Comparison of ENCODE assay signal across 24 cellular contexts in the genomic region with DNA sequence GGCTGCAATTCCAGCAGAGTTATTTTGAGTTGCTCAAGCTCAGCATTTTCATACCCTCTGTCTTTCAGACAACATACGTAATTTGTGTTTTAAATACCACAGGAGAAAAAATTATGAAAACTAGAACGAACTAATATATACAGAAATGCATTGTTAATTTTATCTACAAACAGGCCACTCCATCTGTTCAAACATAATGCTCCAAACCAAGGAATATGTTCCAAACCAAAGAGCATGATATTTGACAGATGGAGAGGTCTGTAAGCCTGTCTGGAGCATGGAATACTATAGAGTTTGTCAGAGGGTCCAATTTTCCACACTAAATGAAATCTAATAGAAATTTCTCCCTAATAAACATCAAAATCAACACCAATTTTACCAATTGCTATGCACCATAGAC.
"Had no signal": no experiment of that assay in that cellular context is flagged by ENCODE, and none has a peak within 500 bp of the region (broad histone marks: within the 10 kb centered on the region; RNA-seq: fewer than 3 reads in every experiment).

No MANE protein-coding gene starts in this region.

- ATAC-seq: esophagus mucosa; gastrocnemius medialis; heart left ventricle; left lobe of liver; natural killer cell; psoas muscle; right cardiac atrium; stimulated activated memory B cell treated with anti-CD40 and anti-IgM and Interleukin-4, amounts not matched to agents 10 μg/mL and 1 μg/mL and 100 μg/mL, for 72 hours; stimulated activated naive CD8-positive, alpha-beta T cell treated with anti-CD3 and anti-CD28 coated beads, Interleukin-15, Interleukin-2, amounts not matched to agents 100 U/mL and 50 U/mL, for 24 hours had no signal

- H3K4me1 Mint-ChIP-seq: endodermal cell; memory B cell; natural killer cell; stimulated activated memory B cell treated with anti-CD40 and anti-IgM and Interleukin-4, amounts not matched to agents 10 μg/mL and 1 μg/mL and 100 μg/mL, for 72 hours had no signal

- H3K27ac Mint-ChIP-seq: dendritic cell treated with granulocyte-macrophage colony-stimulating factor and Interleukin-4, amounts not matched to agents 40 ng/mL and 50 ng/mL, for 4 days; endodermal cell; memory B cell; natural killer cell; stimulated activated memory B cell treated with anti-CD40 and anti-IgM and Interleukin-4, amounts not matched to agents 10 μg/mL and 1 μg/mL and 100 μg/mL, for 72 hours; type B pancreatic cell had no signal

- H3K9me3 Mint-ChIP-seq: dendritic cell treated with granulocyte-macrophage colony-stimulating factor and Interleukin-4, amounts not matched to agents 40 ng/mL and 50 ng/mL, for 4 days; endodermal cell; memory B cell; type B pancreatic cell had no signal

- H3K27me3 Mint-ChIP-seq: dendritic cell treated with granulocyte-macrophage colony-stimulating factor and Interleukin-4, amounts not matched to agents 40 ng/mL and 50 ng/mL, for 4 days; memory B cell; stimulated activated memory B cell treated with anti-CD40 and anti-IgM and Interleukin-4, amounts not matched to agents 10 μg/mL and 1 μg/mL and 100 μg/mL, for 72 hours; type B pancreatic cell had no signal

- H3K4me3 Mint-ChIP-seq: dendritic cell treated with granulocyte-macrophage colony-stimulating factor and Interleukin-4, amounts not matched to agents 40 ng/mL and 50 ng/mL, for 4 days; endodermal cell; memory B cell; natural killer cell; stimulated activated memory B cell treated with anti-CD40 and anti-IgM and Interleukin-4, amounts not matched to agents 10 μg/mL and 1 μg/mL and 100 μg/mL, for 72 hours; type B pancreatic cell had no signal

- DNase-seq: effector CD8-positive, alpha-beta T cell; endodermal cell; foreskin fibroblast; gastrocnemius medialis; heart left ventricle; kidney; natural killer cell; occipital lobe; ovary; posterior cingulate gyrus; psoas muscle; right cardiac atrium; sigmoid colon; stimulated activated CD4-positive, alpha-beta T cell treated with anti-CD3 and anti-CD28 coated beads, Interleukin-2, amount 100 ng/mL, for 24 hours; stimulated activated CD4-positive, alpha-beta T cell treated with anti-CD3 and anti-CD28 coated beads, Interleukin-4, amount 100 ng/mL, for 24 hours; stimulated activated naive CD8-positive, alpha-beta T cell treated with anti-CD3 and anti-CD28 coated beads, Interleukin-15, Interleukin-2, amounts not matched to agents 100 U/mL and 50 U/mL, for 24 hours; testis; tibial artery had no signal

- H3K36me3 Mint-ChIP-seq: memory B cell; natural killer cell; stimulated activated memory B cell treated with anti-CD40 and anti-IgM and Interleukin-4, amounts not matched to agents 10 μg/mL and 1 μg/mL and 100 μg/mL, for 72 hours; type B pancreatic cell had no signal
